ENCODE assay signal across 24 cellular contexts in genomic region chr22:39931271-39931670, GRCh38. TPM values are rescaled to one million over a fixed set of nuclear protein-coding genes. Genes with fewer than 3 reads are reported as not detected.
A peak's percentile ranks its signal among the peaks of the same experiment; 100 is the strongest.
DNase-seq lines count a peak whose midpoint lies in the region; ATAC-seq lines count a peak whose summit lies in the region.
"Had no signal": no experiment of that assay in that cellular context is flagged by ENCODE, and none has a peak within 500 bp of the region (broad histone marks: within the 10 kb centered on the region; RNA-seq: fewer than 3 reads in every experiment).

No MANE protein-coding gene starts in this region.

- H3K4me3 ChIP-seq in BLaER1 treated with 17β-estradiol and CSF1 and Interleukin-3, amounts not matched to agents 10 nM and 100 nM, result no peak overlapping the region
- peak overlapping the region; percentile 12 for H3K4me3 ChIP-seq in naive thymus-derived CD4-positive, alpha-beta T cell (ENCODE audit: low read length)
- H3K4me3 ChIP-seq: HAP-1 had no signal

- intact Hi-C loops in activated CD4-positive, alpha-beta memory T cell treated with anti-CD3 and anti-CD28 coated beads for 36 hours (cut with micrococcal nuclease), result loop anchor here (10.0 kb wide), 2 partner anchors 86 to 414 kb away; partner anchors contain the start of gene ADSL
- intact Hi-C loops in naive thymus-derived CD4-positive, alpha-beta T cell (cut with micrococcal nuclease), result loop anchor here (1.0 to 5.0 kb wide), 3 partner anchors 9 to 159 kb away; no protein-coding TSS in a partner anchor

- POLR2A ChIA-PET in activated CD4-positive, alpha-beta memory T cell treated with anti-CD3 and anti-CD28 coated beads for 36 hours (lab: Charles Lee), result interaction anchor here (11.3 kb wide), 1 partner anchor 21 kb away, joined by 219 read pairs; no protein-coding TSS in a partner anchor
- POLR2A ChIA-PET in activated CD4-positive, alpha-beta memory T cell treated with anti-CD3 and anti-CD28 coated beads, Interleukin-2, amount 10 ng/mL, durations not matched to agents 7 days and 5 days (lab: Charles Lee), result interaction anchor here (1.0 to 11.4 kb wide), 3 partner anchors 8 to 34 kb away, joined by 3 to 447 read pairs (median 84); no protein-coding TSS in a partner anchor
- POLR2A ChIA-PET in naive thymus-derived CD4-positive, alpha-beta T cell (lab: Charles Lee), result interaction anchor here (0.9 to 11.4 kb wide), 2 partner anchors 20 to 32 kb away, joined by 4 to 350 read pairs; no protein-coding TSS in a partner anchor

- H3K27ac ChIP-seq in BLaER1 treated with 17β-estradiol and CSF1 and Interleukin-3, amounts not matched to agents 10 nM and 100 nM, result peak overlapping the region in 2 of 11 experiments; percentile 2 to 7; a peak in 2 of 22 replicates
- H3K27ac ChIP-seq in KOPT-K1 (ENCODE audit: low read depth, low read length, poor library complexity, severe bottlenecking), result peak overlapping the region; percentile 99
- H3K27ac ChIP-seq in naive thymus-derived CD4-positive, alpha-beta T cell (ENCODE audit: low read depth, low read length), result peak overlapping the region; percentile 79

- ATAC-seq in naive thymus-derived CD4-positive, alpha-beta T cell, result no peak

- H3K4me3 Mint-ChIP-seq in activated CD4-positive, alpha-beta memory T cell treated with anti-CD3 and anti-CD28 coated beads for 36 hours, result no peak overlapping the region
- H3K4me3 Mint-ChIP-seq in activated CD4-positive, alpha-beta memory T cell treated with anti-CD3 and anti-CD28 coated beads, Interleukin-2, amount 10 ng/mL, durations not matched to agents 7 days and 5 days, result no peak overlapping the region
- H3K4me3 Mint-ChIP-seq in naive thymus-derived CD4-positive, alpha-beta T cell, result no peak overlapping the region

- CTCF ChIA-PET in activated CD4-positive, alpha-beta memory T cell treated with anti-CD3 and anti-CD28 coated beads for 36 hours (lab: Charles Lee), result no interaction called here
- CTCF ChIA-PET in activated CD4-positive, alpha-beta memory T cell treated with anti-CD3 and anti-CD28 coated beads, Interleukin-2, amount 10 ng/mL, durations not matched to agents 7 days and 5 days (lab: Charles Lee), result no interaction called here
- CTCF ChIA-PET in naive thymus-derived CD4-positive, alpha-beta T cell (lab: Charles Lee), result no interaction called here

- H3K9me3 ChIP-seq in BLaER1 treated with 17β-estradiol and CSF1 and Interleukin-3, amounts not matched to agents 10 nM and 100 nM (replicated peaks in 1 of 11), result no peaks in the 10 kb centered on the region
- H3K9me3 ChIP-seq in KOPT-K1 (ENCODE audit: insufficient read depth, low read length, poor library complexity, severe bottlenecking), result no peaks in the 10 kb centered on the region
- no peaks in the 10 kb centered on the region for H3K9me3 ChIP-seq in naive thymus-derived CD4-positive, alpha-beta T cell (ENCODE audit: control insufficient read depth in 2 of 3, low read length in 3 of 3)
- H3K9me3 ChIP-seq: HAP-1 had no signal

- H3K27me3 ChIP-seq in BLaER1 treated with 17β-estradiol and CSF1 and Interleukin-3, amounts not matched to agents 10 nM and 100 nM, result no peaks in the 10 kb centered on the region
- no peaks in the 10 kb centered on the region for H3K27me3 ChIP-seq in naive thymus-derived CD4-positive, alpha-beta T cell (ENCODE audit: control insufficient read depth in 2 of 2, insufficient read depth in 2 of 2, low read length in 2 of 2)

- H3K27me3 Mint-ChIP-seq in activated CD4-positive, alpha-beta memory T cell treated with anti-CD3 and anti-CD28 coated beads for 36 hours, result no peaks in the 10 kb centered on the region
- H3K27me3 Mint-ChIP-seq in activated CD4-positive, alpha-beta memory T cell treated with anti-CD3 and anti-CD28 coated beads, Interleukin-2, amount 10 ng/mL, durations not matched to agents 7 days and 5 days, result no peaks in the 10 kb centered on the region
- H3K27me3 Mint-ChIP-seq in naive thymus-derived CD4-positive, alpha-beta T cell, result no peaks in the 10 kb centered on the region

- no peak overlapping the region for H3K9ac ChIP-seq in BLaER1 treated with 17β-estradiol and CSF1 and Interleukin-3, amounts not matched to agents 10 nM and 100 nM

- H3K4me1 Mint-ChIP-seq in activated CD4-positive, alpha-beta memory T cell treated with anti-CD3 and anti-CD28 coated beads for 36 hours (ENCODE audit: low read depth), result peaks cover 42% of the 10 kb centered on the region
- peaks cover 42% of the 10 kb centered on the region for H3K4me1 Mint-ChIP-seq in activated CD4-positive, alpha-beta memory T cell treated with anti-CD3 and anti-CD28 coated beads, Interleukin-2, amount 10 ng/mL, durations not matched to agents 7 days and 5 days
- peaks cover 34 to 46% (median 41%) of the 10 kb centered on the region in 7 donors for H3K4me1 Mint-ChIP-seq in naive thymus-derived CD4-positive, alpha-beta T cell

- H3K4me2 ChIP-seq in BLaER1 treated with 17β-estradiol and CSF1 and Interleukin-3, amounts not matched to agents 10 nM and 100 nM, result peak overlapping the region; percentile 14 to 76 (median 52); a peak in 20 of 22 replicates

- DNase-seq in activated CD4-positive, alpha-beta memory T cell treated with anti-CD3 and anti-CD28 coated beads for 36 hours, result peak; percentile 29
- DNase-seq in activated CD4-positive, alpha-beta memory T cell treated with anti-CD3 and anti-CD28 coated beads, Interleukin-2, amount 10 ng/mL, durations not matched to agents 7 days and 5 days, result no peak
- DNase-seq in naive thymus-derived CD4-positive, alpha-beta T cell, result no peak
- DNase-seq in medulla oblongata (ENCODE audit: extremely low spot score), result no peak
- DNase-seq in effector CD4-positive, alpha-beta T cell, result no peak
- DNase-seq in GF-D8 (lab: John Stamatoyannopoulos, UW), result no peak
- DNase-seq: C1 segment of cervical spinal cord; Calu3; DMS53; KBM-7; NCI-H1048; NCI-H1436 treated with DMSO at 0.1 percent for 48 hours; NCI-H2029 treated with DMSO at 0.1 percent for 48 hours; NCI-H2171 treated with DMSO at 0.1 percent for 48 hours; NCI-H446 treated with DMSO at 0.1 percent for 48 hours; NK-92 treated with Interleukin-12 subunit alpha and Interleukin-12 subunit beta, amount 100 ng/mL, for 24 hours; SHP77 treated with DMSO at 0.1 percent for 48 hours had no signal

- no peaks in the 10 kb centered on the region for H4K20me1 ChIP-seq in BLaER1 treated with 17β-estradiol and CSF1 and Interleukin-3, amounts not matched to agents 10 nM and 100 nM

- no peak overlapping the region for H3K27ac Mint-ChIP-seq in activated CD4-positive, alpha-beta memory T cell treated with anti-CD3 and anti-CD28 coated beads for 36 hours
- no peak overlapping the region for H3K27ac Mint-ChIP-seq in activated CD4-positive, alpha-beta memory T cell treated with anti-CD3 and anti-CD28 coated beads, Interleukin-2, amount 10 ng/mL, durations not matched to agents 7 days and 5 days
- H3K27ac Mint-ChIP-seq in naive thymus-derived CD4-positive, alpha-beta T cell, result no peak overlapping the region

- peaks cover 32 to 89% (median 59%) of the 10 kb centered on the region in 10 experiments for H3K4me1 ChIP-seq in BLaER1 treated with 17β-estradiol and CSF1 and Interleukin-3, amounts not matched to agents 10 nM and 100 nM
- peaks cover 90 to 95% of the 10 kb centered on the region in 2 donors for H3K4me1 ChIP-seq in naive thymus-derived CD4-positive, alpha-beta T cell (ENCODE audit: control insufficient read depth in 2 of 2, insufficient read depth in 2 of 2, low read length in 2 of 2)

- H3K9me3 Mint-ChIP-seq in activated CD4-positive, alpha-beta memory T cell treated with anti-CD3 and anti-CD28 coated beads for 36 hours, result no peaks in the 10 kb centered on the region
- no peaks in the 10 kb centered on the region for H3K9me3 Mint-ChIP-seq in activated CD4-positive, alpha-beta memory T cell treated with anti-CD3 and anti-CD28 coated beads, Interleukin-2, amount 10 ng/mL, durations not matched to agents 7 days and 5 days
- no peaks in the 10 kb centered on the region for H3K9me3 Mint-ChIP-seq in naive thymus-derived CD4-positive, alpha-beta T cell

- peaks cover 4% of the 10 kb centered on the region for H3K36me3 Mint-ChIP-seq in activated CD4-positive, alpha-beta memory T cell treated with anti-CD3 and anti-CD28 coated beads for 36 hours
- peaks cover 34% of the 10 kb centered on the region for H3K36me3 Mint-ChIP-seq in activated CD4-positive, alpha-beta memory T cell treated with anti-CD3 and anti-CD28 coated beads, Interleukin-2, amount 10 ng/mL, durations not matched to agents 7 days and 5 days (ENCODE audit: low read depth)
- peaks cover 5 to 35% (median 13%) of the 10 kb centered on the region in 5 donors for H3K36me3 Mint-ChIP-seq in naive thymus-derived CD4-positive, alpha-beta T cell

- no peaks in the 10 kb centered on the region for H3K36me3 ChIP-seq in BLaER1 treated with 17β-estradiol and CSF1 and Interleukin-3, amounts not matched to agents 10 nM and 100 nM
- H3K36me3 ChIP-seq in KOPT-K1 (ENCODE audit: insufficient read depth, low read length), result peaks cover 15% of the 10 kb centered on the region; the same call in 1 of the 2 replicates
- no peaks in the 10 kb centered on the region for H3K36me3 ChIP-seq in naive thymus-derived CD4-positive, alpha-beta T cell (ENCODE audit: control insufficient read depth in 2 of 3, insufficient read depth in 3 of 3, low read length in 3 of 3)
- H3K36me3 ChIP-seq: HAP-1 had no signal

RNA-seq across cellular contexts. Expression of gene TMA7B, which starts 28.9 kb away (rescaled TPM):
- 1 to 10 TPM in 1 of 2 experiments, under 1 TPM in 1; 0.86 to 1.1 TPM for total RNA-seq in activated CD4-positive, alpha-beta memory T cell treated with anti-CD3 and anti-CD28 coated beads for 36 hours
- total RNA-seq in activated CD4-positive, alpha-beta memory T cell treated with anti-CD3 and anti-CD28 coated beads, Interleukin-2, amount 10 ng/mL, durations not matched to agents 7 days and 5 days, result 1 to 10 TPM; 3.7 to 4.3 TPM
- total RNA-seq in naive thymus-derived CD4-positive, alpha-beta T cell, result 10 to 100 TPM in 2 of 5 experiments, 1 to 10 TPM in 3; 6.4 to 12.8 (median 9.5) TPM
- polyA plus RNA-seq in naive thymus-derived CD4-positive, alpha-beta T cell, result 1 to 10 TPM; 2.6 to 3.3 TPM
- total RNA-seq: A172, Calu3, M059J, OCI-LY7 had no signal

RNA-seq across cellular contexts. Expression of gene GRAP2, which starts 30.4 kb away (rescaled TPM):
- 10 to 100 TPM; 37.7 to 38.1 TPM for total RNA-seq in activated CD4-positive, alpha-beta memory T cell treated with anti-CD3 and anti-CD28 coated beads for 36 hours
- 100 to 1,000 TPM; 108 to 111 TPM for total RNA-seq in activated CD4-positive, alpha-beta memory T cell treated with anti-CD3 and anti-CD28 coated beads, Interleukin-2, amount 10 ng/mL, durations not matched to agents 7 days and 5 days
- 100 to 1,000 TPM; 108 to 156 (median 145) TPM for total RNA-seq in naive thymus-derived CD4-positive, alpha-beta T cell
- 100 to 1,000 TPM in 1 of 2 donors, 10 to 100 TPM in 1; 55.2 to 109 TPM for polyA plus RNA-seq in naive thymus-derived CD4-positive, alpha-beta T cell
- total RNA-seq: A172, Calu3, OCI-LY7 had no signal

RNA-seq across cellular contexts. Expression of gene ENTHD1, which starts 37.7 kb away (rescaled TPM):
- total RNA-seq in activated CD4-positive, alpha-beta memory T cell treated with anti-CD3 and anti-CD28 coated beads for 36 hours, result under 1 TPM; 0.41 to 0.95 TPM
- under 1 TPM in 1 of 2 experiments, not detected in 1; 0.13 TPM for total RNA-seq in activated CD4-positive, alpha-beta memory T cell treated with anti-CD3 and anti-CD28 coated beads, Interleukin-2, amount 10 ng/mL, durations not matched to agents 7 days and 5 days
- total RNA-seq in naive thymus-derived CD4-positive, alpha-beta T cell, result under 1 TPM in 3 of 5 experiments, not detected in 2; 0.12 to 0.60 (median 0.30) TPM
- under 1 TPM; 0.19 to 0.24 TPM for polyA plus RNA-seq in naive thymus-derived CD4-positive, alpha-beta T cell
- total RNA-seq: A172, Calu3, M059J, OCI-LY7, RPMI7951 had no signal
